Comparison of ENCODE assay signal across 1 cellular context in the genomic region with DNA sequence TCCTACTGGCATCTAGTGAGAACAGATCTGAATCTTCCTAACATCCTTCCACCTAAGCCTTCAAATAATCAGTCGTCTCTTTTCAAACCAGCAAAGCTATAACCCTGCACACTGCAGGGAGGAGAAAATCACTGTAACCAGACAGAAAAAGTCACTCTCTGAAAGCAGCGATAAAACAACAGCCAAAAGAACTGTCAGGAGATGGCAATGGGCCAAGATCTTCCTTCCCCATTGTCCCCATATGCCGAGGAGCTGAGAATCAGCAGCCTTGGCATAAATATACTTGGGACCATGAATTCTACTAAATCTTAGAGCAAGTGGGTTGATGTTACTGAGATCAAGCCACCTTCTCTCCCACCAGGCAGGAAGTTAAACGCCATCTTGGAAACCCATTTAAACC.
TF ChIP-seq lines count a peak whose summit lies in the region.

No MANE protein-coding gene starts in this region.

TF ChIP-seq in endothelial cell of umbilical vein, 7 proteins besides CTCF, POLR2A, EP300 and RAD21:
- TF ChIP-seq GATA2 (IDR thresholded peaks at IDR 0.05; ENCODE audit: insufficient read depth, insufficient read length, low read depth, low read length) (no peak), FOS (IDR thresholded peaks at IDR 0.05; ENCODE audit: borderline replicate concordance, insufficient read depth, low read length) (no peak), MYC (IDR thresholded peaks at IDR 0.05; ENCODE audit: low read depth, low read length) (no peak), POLR2AphosphoS5 (IDR thresholded peaks at IDR 0.05; ENCODE audit: insufficient read depth, low read depth, low read length) (no peak), EZH2 (IDR thresholded peaks at IDR 0.05; ENCODE audit: borderline replicate concordance, low read depth, low read length, severe bottlenecking) (no peak), JUN (IDR thresholded peaks at IDR 0.05; ENCODE audit: borderline replicate concordance, insufficient read depth, insufficient read length, low read depth) (no peak)
- TF ChIP-seq, protein P1, sequence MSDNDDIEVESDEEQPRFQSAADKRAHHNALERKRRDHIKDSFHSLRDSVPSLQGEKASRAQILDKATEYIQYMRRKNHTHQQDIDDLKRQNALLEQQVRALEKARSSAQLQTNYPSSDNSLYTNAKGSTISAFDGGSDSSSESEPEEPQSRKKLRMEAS (IDR thresholded peaks at IDR 0.05; ENCODE audit: insufficient read depth, insufficient read length) = no peak
